8 cellular contexts compared by ENCODE assay signal in genomic region chr6:39228992-39229767, GRCh38. TPM values are rescaled to one million over a fixed set of nuclear protein-coding genes. Genes with fewer than 3 reads are reported as not detected.
DNase-seq lines count a peak whose midpoint lies in the region; ATAC-seq, FAIRE-seq and TF ChIP-seq lines count a peak whose summit lies in the region.

A gene with protein sequence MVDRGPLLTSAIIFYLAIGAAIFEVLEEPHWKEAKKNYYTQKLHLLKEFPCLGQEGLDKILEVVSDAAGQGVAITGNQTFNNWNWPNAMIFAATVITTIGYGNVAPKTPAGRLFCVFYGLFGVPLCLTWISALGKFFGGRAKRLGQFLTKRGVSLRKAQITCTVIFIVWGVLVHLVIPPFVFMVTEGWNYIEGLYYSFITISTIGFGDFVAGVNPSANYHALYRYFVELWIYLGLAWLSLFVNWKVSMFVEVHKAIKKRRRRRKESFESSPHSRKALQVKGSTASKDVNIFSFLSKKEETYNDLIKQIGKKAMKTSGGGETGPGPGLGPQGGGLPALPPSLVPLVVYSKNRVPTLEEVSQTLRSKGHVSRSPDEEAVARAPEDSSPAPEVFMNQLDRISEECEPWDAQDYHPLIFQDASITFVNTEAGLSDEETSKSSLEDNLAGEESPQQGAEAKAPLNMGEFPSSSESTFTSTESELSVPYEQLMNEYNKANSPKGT (minus strand): TSS chr6:39229475. CDS start chr6:39229111, 364 bp downstream.

- TF ChIP-seq CTCF in AG10803 (conservative IDR thresholded peaks at IDR 0.05; ENCODE audit: low read length) = 0 out of 2 replicates have a peak, but pooled peaks have one; percentile 11
- TF ChIP-seq CTCF in psoas muscle (IDR thresholded peaks at IDR 0.05) = peak; percentile 41

- H3K4me1 Mint-ChIP-seq in activated naive CD4-positive, alpha-beta T cell treated with anti-CD3 and anti-CD28 coated beads, Interleukin-2, amount 10 ng/mL, durations not matched to agents 7 days and 5 days = peaks cover 57% of the 10 kb centered on the region

- H3K36me3 ChIP-seq in HUES6 (ENCODE audit: control insufficient read depth, insufficient read depth, low read length) (no peaks in the 10 kb centered on the region), SJCRH30 (no peaks in the 10 kb centered on the region), psoas muscle (ENCODE audit: insufficient read depth in 1 of 2, low read depth in 1 of 2) (no peaks in the 10 kb centered on the region), urinary bladder (ENCODE audit: insufficient read depth) (no peaks in the 10 kb centered on the region)

- CTCF ChIA-PET in activated naive CD4-positive, alpha-beta T cell treated with anti-CD3 and anti-CD28 coated beads, Interleukin-2, amount 10 ng/mL, durations not matched to agents 7 days and 5 days (lab: Charles Lee) = interaction anchor here (0.9 to 2.3 kb wide), 6 partner anchors 8 to 357 kb away, joined by 3 to 19 read pairs (median 4); no protein-coding TSS in a partner anchor

- H3K9ac ChIP-seq in HUES6 (ENCODE audit: low read length) = peak within 1 kb of the TSS; percentile 75

- peak within 1 kb of the TSS; percentile 78 for H3K4me3 Mint-ChIP-seq in activated naive CD4-positive, alpha-beta T cell treated with anti-CD3 and anti-CD28 coated beads, Interleukin-2, amount 10 ng/mL, durations not matched to agents 7 days and 5 days

- H3K4me1 ChIP-seq in HUES6 (ENCODE audit: control insufficient read depth, insufficient read depth, low read length) = peaks cover 70% of the 10 kb centered on the region
- 0 out of 2 replicates have a peak, but pooled peaks cover 3% of the 10 kb centered on the region for H3K4me1 ChIP-seq in SJCRH30
- H3K4me1 ChIP-seq in psoas muscle = peaks cover 11% of the 10 kb centered on the region
- no peaks in the 10 kb centered on the region for H3K4me1 ChIP-seq in urinary bladder (ENCODE audit: insufficient read depth)

- intact Hi-C loops in left cardiac atrium (cut with DNase I) = no loop called here
- intact Hi-C loops in psoas muscle (cut with DNase I) = no loop called here

- peaks cover 5% of the 10 kb centered on the region for H3K36me3 Mint-ChIP-seq in activated naive CD4-positive, alpha-beta T cell treated with anti-CD3 and anti-CD28 coated beads, Interleukin-2, amount 10 ng/mL, durations not matched to agents 7 days and 5 days

- H3K9me3 ChIP-seq in HUES6 (ENCODE audit: control insufficient read depth, insufficient read depth, low read depth, low read length) (no peaks in the 10 kb centered on the region), SJCRH30 (replicated peaks) (no peaks in the 10 kb centered on the region), psoas muscle (no peaks in the 10 kb centered on the region)

- DNase-seq in AG10803 (ENCODE audit: low read depth) (peak; percentile 15), GM19239 (ENCODE audit: insufficient read length, low spot score) (peak; percentile 70), SJCRH30 (peak; percentile 77 to 82), left cardiac atrium (peak; percentile 79), psoas muscle (peak; percentile 77 to 80)
- DNase-seq in activated naive CD4-positive, alpha-beta T cell treated with anti-CD3 and anti-CD28 coated beads, Interleukin-2, amount 10 ng/mL, durations not matched to agents 7 days and 5 days = peak; percentile 89

- WGBS in psoas muscle, 3 donors = 1% methylated on average over 54 to 73 of the region's 73 CpGs
- 1% methylated on average over 73 of the region's 73 CpGs for WGBS in urinary bladder

- H3K27me3 Mint-ChIP-seq in activated naive CD4-positive, alpha-beta T cell treated with anti-CD3 and anti-CD28 coated beads, Interleukin-2, amount 10 ng/mL, durations not matched to agents 7 days and 5 days = peaks cover 35% of the 10 kb centered on the region

- FAIRE-seq in GM19239 (lab: Jason Lieb, UNC) = peak; percentile 28

- H3K27ac ChIP-seq in HUES6 (ENCODE audit: low read depth, low read length) = no peak within 1 kb of the TSS
- H3K27ac ChIP-seq in SJCRH30 = peak within 1 kb of the TSS; percentile 40
- no peak within 1 kb of the TSS for H3K27ac ChIP-seq in psoas muscle
- H3K27ac ChIP-seq in urinary bladder (ENCODE audit: low read depth) = no peak within 1 kb of the TSS

- ATAC-seq in left cardiac atrium (peak; percentile 88 to 97), psoas muscle (peak; percentile 84 to 97 (median 93))

- H3K9me3 Mint-ChIP-seq in activated naive CD4-positive, alpha-beta T cell treated with anti-CD3 and anti-CD28 coated beads, Interleukin-2, amount 10 ng/mL, durations not matched to agents 7 days and 5 days = no peaks in the 10 kb centered on the region

- H3K27me3 ChIP-seq in HUES6 (ENCODE audit: control insufficient read depth, insufficient read depth, low read length) (peaks cover 15% of the 10 kb centered on the region; the same call in 1 of the 2 replicates), SJCRH30 (no peaks in the 10 kb centered on the region), psoas muscle (ENCODE audit: insufficient read depth in 3 of 3, low read length in 2 of 3) (peaks cover 0 to 40% (median 13%) of the 10 kb centered on the region in 3 donors)

- H3K27ac Mint-ChIP-seq in activated naive CD4-positive, alpha-beta T cell treated with anti-CD3 and anti-CD28 coated beads, Interleukin-2, amount 10 ng/mL, durations not matched to agents 7 days and 5 days = peak within 1 kb of the TSS; percentile 28

- H3K4me3 ChIP-seq in AG10803 (ENCODE audit: low read length) (peak within 1 kb of the TSS; percentile 39), HUES6 (ENCODE audit: low read depth, low read length) (peak within 1 kb of the TSS; percentile 91), SJCRH30 (peak within 1 kb of the TSS; percentile 59), psoas muscle (peak within 1 kb of the TSS; percentile 65), urinary bladder (ENCODE audit: low read depth, low read length) (peak within 1 kb of the TSS; percentile 51)

RNA-seq across cellular contexts. Expression of the gene that starts here (rescaled TPM):
- 9.5 and 9.7 TPM in 2 replicates for total RNA-seq in SJCRH30 (2014; rRNA removed; shearing (Covaris generic))
- total RNA-seq in left cardiac atrium (1 to 10 TPM in 1 of 2 donors, under 1 TPM in 1; 0.76 to 1.2 TPM), psoas muscle (under 1 TPM; 0.06 to 0.24 (median 0.10) TPM), urinary bladder (2.3 TPM)
- polyA plus RNA-seq in psoas muscle (under 1 TPM in 2 of 3 donors, not detected in 1; 0.06 to 0.12 TPM), urinary bladder (3.1 TPM)

Comparison
In these comparisons a context has a peak if more than half of its experiments do, and no peak if none do; other contexts are left out.
1. Peak in DNase-seq, ATAC-seq and H3K4me3 ChIP-seq in psoas muscle; RNA of the gene not detected or under 1 TPM.
2. DNase-seq: peak in every context shown above with its lines; median percentile 89 in activated naive CD4-positive, alpha-beta T cell treated with anti-CD3 and anti-CD28 coated beads, Interleukin-2, amount 10 ng/mL, durations not matched to agents 7 days and 5 days; 80 in SJCRH30; 79 in left cardiac atrium; 78 in psoas muscle; 70 in GM19239; 15 in AG10803.
3. H3K4me3 ChIP-seq: peak in every context shown above with its lines; median percentile 91 in HUES6; 65 in psoas muscle; 59 in SJCRH30; 51 in urinary bladder; 39 in AG10803.